9 cellular contexts compared by ENCODE assay signal in the genomic region with DNA sequence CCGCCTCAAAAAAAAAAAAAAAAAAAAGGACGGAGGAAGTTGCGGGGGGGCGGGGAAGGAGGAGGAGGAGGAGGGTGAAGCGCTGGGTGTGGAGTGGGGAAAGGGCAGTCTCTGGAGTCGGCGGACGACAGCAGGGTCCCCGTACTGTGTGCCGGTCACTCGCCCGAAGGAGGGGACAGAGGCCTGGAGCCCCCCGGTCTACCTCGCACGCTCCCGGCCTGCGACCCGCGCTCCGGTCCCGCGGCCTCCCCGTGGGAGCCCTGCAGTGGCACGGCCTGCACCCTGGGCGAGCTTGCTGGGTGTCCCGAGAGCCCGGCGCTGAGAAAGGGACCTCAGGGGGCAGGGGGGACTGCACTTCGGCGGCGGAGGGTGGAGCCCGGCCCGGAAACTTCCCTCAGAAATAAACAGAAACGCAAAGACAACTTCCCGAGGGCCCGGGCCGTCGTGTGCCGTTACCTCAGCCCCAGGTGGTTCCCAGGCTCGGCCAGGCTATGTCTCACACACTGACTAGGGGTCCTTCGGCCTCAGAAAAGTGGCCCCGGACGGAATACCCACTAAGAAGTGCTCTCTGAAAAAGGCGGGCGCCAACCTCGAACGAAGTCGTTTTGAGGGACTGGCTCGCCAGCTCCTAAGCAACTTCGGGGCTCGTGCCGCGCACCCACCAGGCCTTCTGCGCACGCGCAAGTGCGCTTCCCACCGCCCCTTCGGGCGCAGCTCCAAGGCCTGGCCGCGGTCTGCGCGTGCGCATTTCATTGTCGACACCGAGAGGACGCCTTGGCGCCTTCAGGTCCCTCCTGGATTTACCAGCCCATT.
A peak's percentile ranks its signal among the peaks of the same experiment; 100 is the strongest.
DNase-seq lines count a peak whose midpoint lies in the region; ATAC-seq and TF ChIP-seq lines count a peak whose summit lies in the region.
"Had no signal": no experiment of that assay in that cellular context is flagged by ENCODE, and none has a peak within 500 bp of the region (broad histone marks: within the 10 kb centered on the region; RNA-seq: fewer than 3 reads in every experiment).

A gene with protein sequence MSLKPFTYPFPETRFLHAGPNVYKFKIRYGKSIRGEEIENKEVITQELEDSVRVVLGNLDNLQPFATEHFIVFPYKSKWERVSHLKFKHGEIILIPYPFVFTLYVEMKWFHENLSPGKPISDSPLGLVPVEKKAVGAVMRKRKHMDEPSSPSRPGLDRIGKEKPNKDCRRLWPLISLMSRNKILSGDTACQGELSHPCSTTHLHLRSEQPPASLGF (minus strand): TSS at position 688 of the 813 bp plus-strand sequence. CDS start 12,703 bp downstream, outside the sequence.

- peak; percentile 22 for DNase-seq in NK-92 (lab: John Stamatoyannopoulos, UW; ENCODE audit: unreplicated experiment)
- no peak for DNase-seq in NK-92 treated with Interleukin-12 subunit alpha and Interleukin-12 subunit beta, amount 100 ng/mL, for 24 hours (lab: John Stamatoyannopoulos, UW)
- peak; percentile 78 to 84 for DNase-seq in activated T-helper 1 cell treated with anti-CD3 and anti-CD28 coated beads, Interleukin-2, amount 50 U/mL, for 16 hours (ENCODE audit: low read depth in 1 of 2, low spot score in 1 of 2)
- DNase-seq in fibroblast of mammary gland (ENCODE audit: low read depth) = peak; percentile 63
- DNase-seq in stimulated activated naive B cell treated with anti-CD40 and anti-IgM and Interleukin-4, amounts not matched to agents 10 μg/mL and 1 μg/mL and 100 μg/mL, for 72 hours = peak; percentile 80
- DNase-seq in NCI-H82 (lab: John Stamatoyannopoulos, UW) = no peak

- peak within 1 kb of the TSS; percentile 65 for H3K27ac Mint-ChIP-seq in stimulated activated naive B cell treated with anti-CD40 and anti-IgM and Interleukin-4, amounts not matched to agents 10 μg/mL and 1 μg/mL and 100 μg/mL, for 72 hours

- H3K4me3 Mint-ChIP-seq in stimulated activated naive B cell treated with anti-CD40 and anti-IgM and Interleukin-4, amounts not matched to agents 10 μg/mL and 1 μg/mL and 100 μg/mL, for 72 hours = peak within 1 kb of the TSS; percentile 73 to 79
- H3K4me3 Mint-ChIP-seq: brain had no signal

- H3K9me3 Mint-ChIP-seq in stimulated activated naive B cell treated with anti-CD40 and anti-IgM and Interleukin-4, amounts not matched to agents 10 μg/mL and 1 μg/mL and 100 μg/mL, for 72 hours = no peaks in the 10 kb centered on the region

- peak; percentile 71 to 83 for ATAC-seq in stimulated activated naive B cell treated with anti-CD40 and anti-IgM and Interleukin-4, amounts not matched to agents 10 μg/mL and 1 μg/mL and 100 μg/mL, for 72 hours (replicated peaks)
- ATAC-seq in HG03469 (IDR thresholded peaks at IDR 0.05; ENCODE audit: unreplicated experiment) = no peak

- H3K4me3 ChIP-seq in fibroblast of mammary gland (ENCODE audit: control insufficient read depth, low read depth, low read length) (peak within 1 kb of the TSS; percentile 22), neutrophil (ENCODE audit: low read depth in 1 of 2, low read length in 1 of 2) (peak within 1 kb of the TSS; percentile 58 to 62)

- H3K4me1 ChIP-seq in neutrophil (ENCODE audit: control insufficient read depth in 1 of 2, insufficient read depth in 1 of 2, low read depth in 1 of 2, low read length in 1 of 2) = peaks cover 10 to 12% of the 10 kb centered on the region in 2 experiments

- no peaks in the 10 kb centered on the region for H3K36me3 Mint-ChIP-seq in stimulated activated naive B cell treated with anti-CD40 and anti-IgM and Interleukin-4, amounts not matched to agents 10 μg/mL and 1 μg/mL and 100 μg/mL, for 72 hours
- H3K36me3 Mint-ChIP-seq: brain had no signal

- no peaks in the 10 kb centered on the region for H3K27me3 Mint-ChIP-seq in stimulated activated naive B cell treated with anti-CD40 and anti-IgM and Interleukin-4, amounts not matched to agents 10 μg/mL and 1 μg/mL and 100 μg/mL, for 72 hours

- H3K27me3 ChIP-seq in neutrophil = peaks cover 51% of the 10 kb centered on the region

- peaks cover 13 to 24% of the 10 kb centered on the region in 2 donors for H3K4me1 Mint-ChIP-seq in stimulated activated naive B cell treated with anti-CD40 and anti-IgM and Interleukin-4, amounts not matched to agents 10 μg/mL and 1 μg/mL and 100 μg/mL, for 72 hours

- H3K27ac ChIP-seq in neutrophil = peak within 1 kb of the TSS; percentile 27

- H3K9me3 ChIP-seq in neutrophil = no peaks in the 10 kb centered on the region

- TF ChIP-seq CTCF in fibroblast of mammary gland (conservative IDR thresholded peaks at IDR 0.05; ENCODE audit: control insufficient read depth, insufficient read depth, low read depth, low read length) (no peak), neutrophil (IDR thresholded peaks at IDR 0.05) (no peak)

- H3K36me3 ChIP-seq in neutrophil = no peaks in the 10 kb centered on the region

Comparison
In these comparisons a context has a peak if more than half of its experiments do, and no peak if none do; other contexts are left out.
1. DNase-seq: peak in NK-92 (single experiment), activated T-helper 1 cell treated with anti-CD3 and anti-CD28 coated beads, Interleukin-2, amount 50 U/mL, for 16 hours (2 of 2), fibroblast of mammary gland (single experiment) and stimulated activated naive B cell treated with anti-CD40 and anti-IgM and Interleukin-4, amounts not matched to agents 10 μg/mL and 1 μg/mL and 100 μg/mL, for 72 hours (single experiment); none in NK-92 treated with Interleukin-12 subunit alpha and Interleukin-12 subunit beta, amount 100 ng/mL, for 24 hours (single experiment) and NCI-H82 (single experiment).